9 cellular contexts compared by ENCODE assay signal in the genomic region with DNA sequence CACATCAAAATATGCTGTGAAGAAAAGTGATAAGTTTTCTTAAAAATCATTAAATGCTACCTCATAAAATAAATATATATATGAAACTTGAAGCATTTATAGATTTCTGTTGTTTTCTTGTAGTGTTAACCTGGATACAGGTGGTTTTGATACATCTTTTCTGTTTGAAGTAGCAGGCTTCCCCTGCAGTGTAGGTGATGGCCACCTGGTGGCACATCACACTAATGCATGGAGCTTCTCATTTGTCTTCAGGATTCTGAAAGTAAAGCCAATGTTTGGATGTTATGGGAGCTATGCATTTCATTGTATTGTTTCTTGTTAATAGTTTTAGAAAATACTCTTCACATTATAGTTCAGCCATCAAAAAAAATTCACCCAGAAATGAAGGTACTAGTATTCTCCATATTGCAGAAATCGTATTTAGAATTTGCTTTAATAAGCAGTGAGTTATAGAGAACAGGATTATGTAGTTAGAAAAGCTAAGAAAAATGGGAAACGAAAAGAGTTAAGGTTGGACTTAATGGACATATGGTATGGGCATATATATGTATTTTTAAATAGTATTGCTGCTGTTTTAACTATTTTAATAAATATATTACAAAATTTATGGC. TPM values are rescaled to one million over a fixed set of nuclear protein-coding genes. Genes with fewer than 3 reads are reported as not detected.
DNase-seq lines count a peak whose midpoint lies in the region; ATAC-seq, FAIRE-seq and TF ChIP-seq lines count a peak whose summit lies in the region.
"Had no signal": no experiment of that assay in that cellular context is flagged by ENCODE, and none has a peak within 500 bp of the region (broad histone marks: within the 10 kb centered on the region; RNA-seq: fewer than 3 reads in every experiment).

No MANE protein-coding gene starts in this region.

- peaks cover 6% of the 10 kb centered on the region for H3K4me1 ChIP-seq in endothelial cell of umbilical vein (ENCODE audit: control insufficient read depth, extremely low read depth, insufficient read depth, low read length)

- no peak overlapping the region for H3K27ac Mint-ChIP-seq in activated T-helper 2 cell treated with anti-CD3 and anti-CD28 coated beads, Interferon-gamma antibody, Interleukin-2, Interleukin-4, amounts not matched to agents 10 μg/mL and 5 μg/mL and 100 μg/mL, durations not matched to agents 14 hours and 24 hours and 36 hours
- H3K27ac Mint-ChIP-seq: activated naive CD4-positive, alpha-beta T cell treated with anti-CD3 and anti-CD28 coated beads, Interleukin-2, amount 50 U/mL, for 72 hours had no signal

- no peaks in the 10 kb centered on the region for H4K20me1 ChIP-seq in endothelial cell of umbilical vein (replicated peaks; ENCODE audit: control insufficient read depth, extremely low read depth, insufficient read depth, low read length)

- CTCF ChIA-PET in endothelial cell of umbilical vein (lab: Charles Lee), result interaction anchor here (0.5 to 9.5 kb wide), 26 partner anchors 10 to 1214 kb away, joined by 3 to 415 read pairs (median 4); a partner anchor contains a TSS

- dilution Hi-C loops in endothelial cell of umbilical vein (cut with MboI; ENCODE audit: extremely low pct_ligation_motif_present, low sequenced_read_pairs), result no loop called here

- no peak for TF ChIP-seq POLR2A in endothelial cell of umbilical vein (IDR thresholded peaks at IDR 0.05; ENCODE audit: low read depth, low read length)

- no peak overlapping the region for H2AFZ ChIP-seq in endothelial cell of umbilical vein (ENCODE audit: low read depth, low read length)

- H3K79me2 ChIP-seq in endothelial cell of umbilical vein (ENCODE audit: control insufficient read depth, insufficient read depth, low read length), result no peaks in the 10 kb centered on the region

- H3K4me1 Mint-ChIP-seq in activated T-helper 2 cell treated with anti-CD3 and anti-CD28 coated beads, Interferon-gamma antibody, Interleukin-2, Interleukin-4, amounts not matched to agents 10 μg/mL and 5 μg/mL and 100 μg/mL, durations not matched to agents 14 hours and 24 hours and 36 hours (ENCODE audit: low read depth), result peaks cover 7% of the 10 kb centered on the region

- POLR2A ChIA-PET in endothelial cell of umbilical vein (lab: Charles Lee), result no interaction called here

- no peaks in the 10 kb centered on the region for H3K9me3 Mint-ChIP-seq in activated T-helper 2 cell treated with anti-CD3 and anti-CD28 coated beads, Interferon-gamma antibody, Interleukin-2, Interleukin-4, amounts not matched to agents 10 μg/mL and 5 μg/mL and 100 μg/mL, durations not matched to agents 14 hours and 24 hours and 36 hours
- H3K9me3 Mint-ChIP-seq: activated naive CD4-positive, alpha-beta T cell treated with anti-CD3 and anti-CD28 coated beads, Interleukin-2, amount 50 U/mL, for 72 hours had no signal

- peaks cover 38% of the 10 kb centered on the region for H3K36me3 Mint-ChIP-seq in activated T-helper 2 cell treated with anti-CD3 and anti-CD28 coated beads, Interferon-gamma antibody, Interleukin-2, Interleukin-4, amounts not matched to agents 10 μg/mL and 5 μg/mL and 100 μg/mL, durations not matched to agents 14 hours and 24 hours and 36 hours (ENCODE audit: low read depth)
- H3K36me3 Mint-ChIP-seq: activated naive CD4-positive, alpha-beta T cell treated with anti-CD3 and anti-CD28 coated beads, Interleukin-2, amount 50 U/mL, for 72 hours had no signal

- peaks cover 3 to 6% of the 10 kb centered on the region in 2 experiments for H3K36me3 ChIP-seq in endothelial cell of umbilical vein (ENCODE audit: control insufficient read depth in 2 of 2, extremely low read depth in 1 of 2, insufficient read depth in 2 of 2, low read length in 2 of 2)

- H3K4me2 ChIP-seq in endothelial cell of umbilical vein (ENCODE audit: insufficient read depth, low read length), result no peak overlapping the region

- H3K9ac ChIP-seq in endothelial cell of umbilical vein (replicated peaks; ENCODE audit: extremely low read depth, insufficient read depth, low read length), result no peak overlapping the region

- no peak overlapping the region for H3K27ac ChIP-seq in endothelial cell of umbilical vein (ENCODE audit: insufficient read depth, low read depth, low read length)

- peak; percentile 57 for TF ChIP-seq CTCF in GM20000 (IDR thresholded peaks at IDR 0.05; ENCODE audit: extremely low read depth, missing control alignments)
- TF ChIP-seq CTCF in endothelial cell of umbilical vein (IDR thresholded peaks at IDR 0.05; ENCODE audit: extremely low read depth in 1 of 2, insufficient read depth in 1 of 2, low read depth in 1 of 2, low read length in 2 of 2), result peak; percentile 62 to 68

- FAIRE-seq in RCC 7860 (lab: Jason Lieb, UNC) (peak; percentile 65), endothelial cell of umbilical vein (lab: Jason Lieb, UNC) (no peak)

- H3K27me3 ChIP-seq in endothelial cell of umbilical vein (ENCODE audit: control insufficient read depth in 2 of 2, insufficient read depth in 2 of 2, low read length in 2 of 2), result no peaks in the 10 kb centered on the region

- no peak overlapping the region for H3K4me3 ChIP-seq in endothelial cell of umbilical vein (replicated peaks in 1 of 3; ENCODE audit: insufficient read depth in 1 of 3, low read depth in 1 of 3, low read length in 3 of 3)

- BruUV-seq in endothelial cell of umbilical vein (replicated peaks; lab: Mats Ljungman, UMichigan), result no TSS peak

- ATAC-seq in HG03520 (IDR thresholded peaks at IDR 0.05; ENCODE audit: unreplicated experiment), result peak; percentile 89

- intact Hi-C loops in endothelial cell of umbilical vein (cut with micrococcal nuclease), result loop anchor here (1.0 to 2.0 kb wide), 3 partner anchors 91 to 782 kb away; no protein-coding TSS in a partner anchor
- intact Hi-C loops in activated T-helper 2 cell treated with anti-CD3 and anti-CD28 coated beads, Interferon-gamma antibody, Interleukin-2, Interleukin-4, amounts not matched to agents 10 μg/mL and 5 μg/mL and 100 μg/mL, durations not matched to agents 14 hours and 24 hours and 36 hours (cut with micrococcal nuclease), result no loop called here

- H3K27me3 Mint-ChIP-seq in activated T-helper 2 cell treated with anti-CD3 and anti-CD28 coated beads, Interferon-gamma antibody, Interleukin-2, Interleukin-4, amounts not matched to agents 10 μg/mL and 5 μg/mL and 100 μg/mL, durations not matched to agents 14 hours and 24 hours and 36 hours (ENCODE audit: low read depth), result no peaks in the 10 kb centered on the region

- no peaks in the 10 kb centered on the region for H3K9me1 ChIP-seq in endothelial cell of umbilical vein (replicated peaks; ENCODE audit: control insufficient read depth, extremely low read depth, insufficient read depth, low read length)

- no peaks in the 10 kb centered on the region for H3K9me3 ChIP-seq in endothelial cell of umbilical vein (replicated peaks; ENCODE audit: control insufficient read depth, insufficient read depth, low read length)

- DNase-seq in NCI-H510A treated with DMSO at 0.1 percent for 48 hours (lab: John Stamatoyannopoulos, UW) (peak; percentile 45), NCI-H510A (lab: John Stamatoyannopoulos, UW) (no peak), GM20000 (ENCODE audit: low spot score) (peak; percentile 21), RCC 7860 (ENCODE audit: low spot score) (no peak), endothelial cell of umbilical vein (ENCODE audit: low read depth, low spot score) (peak; percentile 52), retina (peak; percentile 19)
- no peak for DNase-seq in activated T-helper 2 cell treated with anti-CD3 and anti-CD28 coated beads, Interferon-gamma antibody, Interleukin-2, Interleukin-4, amounts not matched to agents 10 μg/mL and 5 μg/mL and 100 μg/mL, durations not matched to agents 14 hours and 24 hours and 36 hours (ENCODE audit: low spot score)

- H3K4me3 Mint-ChIP-seq in activated T-helper 2 cell treated with anti-CD3 and anti-CD28 coated beads, Interferon-gamma antibody, Interleukin-2, Interleukin-4, amounts not matched to agents 10 μg/mL and 5 μg/mL and 100 μg/mL, durations not matched to agents 14 hours and 24 hours and 36 hours (ENCODE audit: low read depth), result no peak overlapping the region

TF ChIP-seq in endothelial cell of umbilical vein, 7 proteins besides CTCF, POLR2A, EP300 and RAD21 (continues in another document):
- TF ChIP-seq, protein P1, sequence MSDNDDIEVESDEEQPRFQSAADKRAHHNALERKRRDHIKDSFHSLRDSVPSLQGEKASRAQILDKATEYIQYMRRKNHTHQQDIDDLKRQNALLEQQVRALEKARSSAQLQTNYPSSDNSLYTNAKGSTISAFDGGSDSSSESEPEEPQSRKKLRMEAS (IDR thresholded peaks at IDR 0.05; ENCODE audit: insufficient read depth, insufficient read length), result no peak
- TF ChIP-seq GATA2 (IDR thresholded peaks at IDR 0.05; ENCODE audit: insufficient read depth, insufficient read length, low read depth, low read length) (no peak), JUN (IDR thresholded peaks at IDR 0.05; ENCODE audit: borderline replicate concordance, insufficient read depth, insufficient read length, low read depth) (no peak), MYC (IDR thresholded peaks at IDR 0.05; ENCODE audit: low read depth, low read length) (no peak)

RNA-seq across cellular contexts. Expression of a gene that starts 18.7 kb away (rescaled TPM):
- total RNA-seq in endothelial cell of umbilical vein, result 8.3 and 8.9 TPM in 2 replicates
- 2.5 and 3.1 TPM in 2 replicates for polyA plus RNA-seq in endothelial cell of umbilical vein
- polyA plus RNA-seq in endothelial cell of umbilical vein (2011; cell fraction: cytosol; rRNA removed), result 2.5 and 2.9 TPM in 2 replicates
- 5.1 and 5.9 TPM in 2 replicates for polyA plus RNA-seq in endothelial cell of umbilical vein (2011; cell fraction: nucleus; rRNA removed)
- polyA plus RNA-seq in endothelial cell of umbilical vein (2012), result 5.4 and 6.5 TPM in 2 replicates
- 8.2 and 9.5 TPM in 2 replicates for polyA minus RNA-seq in endothelial cell of umbilical vein
- 3.8 TPM for polyA minus RNA-seq in endothelial cell of umbilical vein (2011; cell fraction: cytosol; rRNA and poly(A)+ RNA removed)
- 6.6 and 9.9 TPM in 2 replicates for polyA minus RNA-seq in endothelial cell of umbilical vein (2011; cell fraction: nucleus; rRNA and poly(A)+ RNA removed)
- 9.2 and 9.4 TPM in 2 replicates for total RNA-seq in activated T-helper 2 cell treated with anti-CD3 and anti-CD28 coated beads, Interferon-gamma antibody, Interleukin-2, Interleukin-4, amounts not matched to agents 10 μg/mL and 5 μg/mL and 100 μg/mL, durations not matched to agents 14 hours and 24 hours and 36 hours

RNA-seq across cellular contexts. Expression of a gene that starts 24.4 kb away (rescaled TPM):
- total RNA-seq in endothelial cell of umbilical vein, result 8.7 and 9.3 TPM in 2 replicates
- 5.8 and 7.3 TPM in 2 replicates for polyA plus RNA-seq in endothelial cell of umbilical vein
- polyA plus RNA-seq in endothelial cell of umbilical vein (2011; cell fraction: cytosol; rRNA removed), result 9.0 and 10.2 TPM in 2 replicates
- 13.1 and 13.8 TPM in 2 replicates for polyA plus RNA-seq in endothelial cell of umbilical vein (2011; cell fraction: nucleus; rRNA removed)
- 8.3 and 10.6 TPM in 2 replicates for polyA plus RNA-seq in endothelial cell of umbilical vein (2012)
- polyA minus RNA-seq in endothelial cell of umbilical vein, result 8.3 and 13.4 TPM in 2 replicates
- 6.1 TPM for polyA minus RNA-seq in endothelial cell of umbilical vein (2011; cell fraction: cytosol; rRNA and poly(A)+ RNA removed)
- polyA minus RNA-seq in endothelial cell of umbilical vein (2011; cell fraction: nucleus; rRNA and poly(A)+ RNA removed), result 6.9 and 9.0 TPM in 2 replicates
- 26.6 and 27.5 TPM in 2 replicates for total RNA-seq in activated T-helper 2 cell treated with anti-CD3 and anti-CD28 coated beads, Interferon-gamma antibody, Interleukin-2, Interleukin-4, amounts not matched to agents 10 μg/mL and 5 μg/mL and 100 μg/mL, durations not matched to agents 14 hours and 24 hours and 36 hours

Comparison
In these comparisons a context has a peak if more than half of its experiments do, and no peak if none do; other contexts are left out.
1. DNase-seq: peak in NCI-H510A treated with DMSO at 0.1 percent for 48 hours (single experiment), GM20000 (single experiment), endothelial cell of umbilical vein (single experiment) and retina (single experiment); none in NCI-H510A (single experiment), RCC 7860 (single experiment) and activated T-helper 2 cell treated with anti-CD3 and anti-CD28 coated beads, Interferon-gamma antibody, Interleukin-2, Interleukin-4, amounts not matched to agents 10 μg/mL and 5 μg/mL and 100 μg/mL, durations not matched to agents 14 hours and 24 hours and 36 hours (single experiment).